ENCODE assay signal across 9 cellular contexts in genomic region chr18:11512096-11513030, GRCh38.
DNase-seq lines count a peak whose midpoint lies in the region; ATAC-seq and TF ChIP-seq lines count a peak whose summit lies in the region.
"Had no signal": no experiment of that assay in that cellular context is flagged by ENCODE, and none has a peak within 500 bp of the region (broad histone marks: within the 10 kb centered on the region; RNA-seq: fewer than 3 reads in every experiment).

No MANE protein-coding gene starts in this region.

- no peak for TF ChIP-seq CTCF in GM12865 (IDR thresholded peaks at IDR 0.05; ENCODE audit: insufficient read depth, low read depth, low read length, missing control alignments)
- no peak for TF ChIP-seq CTCF in WTC11 (IDR thresholded peaks at IDR 0.05)
- TF ChIP-seq CTCF in neural progenitor cell (IDR thresholded peaks at IDR 0.05): peak; percentile 41

- no peak overlapping the region for H3K27ac ChIP-seq in neural progenitor cell

- no peaks in the 10 kb centered on the region for H3K36me3 Mint-ChIP-seq in WTC11
- no peaks in the 10 kb centered on the region for H3K36me3 Mint-ChIP-seq in neural progenitor cell

- H3K9ac ChIP-seq in neural progenitor cell: no peak overlapping the region

- no peaks in the 10 kb centered on the region for H3F3A ChIP-seq in neural progenitor cell (ENCODE audit: low read depth)

- no peak overlapping the region for H3K4me3 Mint-ChIP-seq in WTC11
- no peak overlapping the region for H3K4me3 Mint-ChIP-seq in neural progenitor cell

- H3K27ac Mint-ChIP-seq in WTC11 (no peak overlapping the region), neural progenitor cell (no peak overlapping the region)

- no peaks in the 10 kb centered on the region for H3K36me3 ChIP-seq in neural progenitor cell

- DNase-seq in GM12865 (ENCODE audit: low read depth): peak; percentile 50
- DNase-seq in WTC11 (ENCODE audit: low spot score): no peak
- DNase-seq in neural progenitor cell (ENCODE audit: low spot score): peak; percentile 9
- DNase-seq in NCI-H510A treated with DMSO at 0.1 percent for 48 hours (lab: John Stamatoyannopoulos, UW): no peak
- no peak for DNase-seq in stimulated activated CD4-positive, alpha-beta T cell treated with anti-CD3 and anti-CD28 coated beads, Interleukin-12 subunit alpha, Interleukin-12 subunit beta, amount 100 ng/mL, for 4 hours
- no peak for DNase-seq in NCI-H1436 treated with DMSO at 0.1 percent for 48 hours (lab: John Stamatoyannopoulos, UW)
- DNase-seq in NCI-H510A (lab: John Stamatoyannopoulos, UW): no peak
- DNase-seq: H7 had no signal

- no peak overlapping the region for H2AFZ ChIP-seq in neural progenitor cell (replicated peaks)

- POLR2A ChIA-PET in WTC11 (lab: Charles Lee): no interaction called here

- 0 out of 2 replicates have a peak overlapping the region, but pooled peaks have one; percentile 21 for H3K4me3 ChIP-seq in GM12865 (ENCODE audit: low read depth, low read length)
- H3K4me3 ChIP-seq in neural progenitor cell: no peak overlapping the region

- H3K4me1 ChIP-seq in neural progenitor cell: no peaks in the 10 kb centered on the region

- ATAC-seq in HG02678 (IDR thresholded peaks at IDR 0.05; ENCODE audit: unreplicated experiment): peak; percentile 7
- peak; percentile 48; the same call in 1 of the 2 replicates for ATAC-seq in WTC11

- H4K20me1 ChIP-seq in neural progenitor cell (ENCODE audit: low read depth): no peaks in the 10 kb centered on the region

- H3K4me1 Mint-ChIP-seq in WTC11 (peaks cover 4% of the 10 kb centered on the region; the same call in 1 of the 2 replicates), neural progenitor cell (peaks cover 2% of the 10 kb centered on the region)

- no peaks in the 10 kb centered on the region for H3K79me2 ChIP-seq in neural progenitor cell (ENCODE audit: low read depth)

- H3K9me3 Mint-ChIP-seq in WTC11 (no peaks in the 10 kb centered on the region), neural progenitor cell (no peaks in the 10 kb centered on the region)

- H3K27me3 ChIP-seq in neural progenitor cell: no peaks in the 10 kb centered on the region

- no peaks in the 10 kb centered on the region for H3K9me3 ChIP-seq in neural progenitor cell (ENCODE audit: low read depth)

- no peak overlapping the region for H3K4me2 ChIP-seq in neural progenitor cell

- H3K27me3 Mint-ChIP-seq in WTC11 (ENCODE audit: low read depth): no peaks in the 10 kb centered on the region
- no peaks in the 10 kb centered on the region for H3K27me3 Mint-ChIP-seq in neural progenitor cell (ENCODE audit: insufficient read depth, low read depth)

- CTCF ChIA-PET in WTC11 (lab: Charles Lee): interaction anchor here (1.0 to 2.1 kb wide), 7 partner anchors 11 to 321 kb away, joined by 3 to 17 read pairs (median 4); no protein-coding TSS in a partner anchor

TF ChIP-seq in WTC11, 78 proteins besides CTCF, POLR2A, EP300 and RAD21:
- no peak for TF ChIP-seq PRDM15 (CRISPR knock-in tag; IDR thresholded peaks at IDR 0.05)

Comparison
In these comparisons a context has a peak if more than half of its experiments do, and no peak if none do; other contexts are left out.
1. DNase-seq: peak in GM12865 (single experiment) and neural progenitor cell (single experiment); none in WTC11 (single experiment), NCI-H510A treated with DMSO at 0.1 percent for 48 hours (single experiment), stimulated activated CD4-positive, alpha-beta T cell treated with anti-CD3 and anti-CD28 coated beads, Interleukin-12 subunit alpha, Interleukin-12 subunit beta, amount 100 ng/mL, for 4 hours (single experiment), NCI-H1436 treated with DMSO at 0.1 percent for 48 hours (single experiment) and NCI-H510A (single experiment).